Comparison of ENCODE assay signal across 28 cellular contexts in the genomic region with DNA sequence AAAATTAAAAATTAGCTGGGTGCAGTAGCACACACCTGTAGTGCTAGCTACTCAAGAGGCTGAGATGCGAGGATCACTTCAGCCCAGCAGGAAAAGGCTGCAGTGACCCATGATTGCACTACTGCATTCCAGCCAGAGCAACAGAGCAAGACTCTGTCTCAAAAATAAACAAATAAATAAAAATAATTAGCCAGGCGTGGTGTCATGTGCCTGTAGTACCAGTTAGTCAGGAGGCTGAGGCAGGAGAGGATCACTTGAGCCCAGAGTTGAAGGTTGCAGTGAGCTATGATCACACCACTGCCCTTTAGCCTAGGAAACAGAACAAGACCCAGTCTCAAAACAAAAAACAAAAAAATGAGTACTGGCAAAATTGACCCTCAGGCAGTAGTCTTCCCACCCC.
"Had no signal": no experiment of that assay in that cellular context is flagged by ENCODE, and none has a peak within 500 bp of the region (broad histone marks: within the 10 kb centered on the region; RNA-seq: fewer than 3 reads in every experiment).

No MANE protein-coding gene starts in this region.

- H3K27ac ChIP-seq: left ventricle myocardium inferior, neural progenitor cell, neutrophil, parathyroid adenoma, psoas muscle, right atrium auricular region, right lobe of liver, tibial nerve, upper lobe of left lung, vagina had no signal

- H3K4me2 ChIP-seq: neural progenitor cell, smooth muscle cell had no signal

- H3K36me3 ChIP-seq: left ventricle myocardium inferior, neural progenitor cell, neutrophil, right atrium auricular region, right lobe of liver, tibial nerve, upper lobe of left lung, vagina had no signal

- H3K9me3 ChIP-seq: left ventricle myocardium inferior, neutrophil, psoas muscle, right atrium auricular region, right lobe of liver, tibial nerve, upper lobe of left lung, vagina had no signal

- H3K79me2 ChIP-seq: parathyroid adenoma had no signal

- H3K4me3 ChIP-seq: left ventricle myocardium inferior, lung, neural progenitor cell, psoas muscle, right atrium auricular region, right lobe of liver, smooth muscle cell, tibial nerve, upper lobe of left lung, vagina had no signal

- ATAC-seq: left colon; natural killer cell; psoas muscle; right lobe of liver; stimulated activated memory B cell treated with anti-CD40 and anti-IgM and Interleukin-4, amounts not matched to agents 10 μg/mL and 1 μg/mL and 100 μg/mL, for 72 hours; stimulated activated naive CD8-positive, alpha-beta T cell treated with anti-CD3 and anti-CD28 coated beads, Interleukin-15, amount 100 ng/mL, for 72 hours had no signal

- H2AFZ ChIP-seq: neural progenitor cell had no signal

- DNase-seq: hippocampal formation; islet precursor cell; left colon; left ventricle myocardium inferior; mesendoderm; naive B cell; natural killer cell; nephron progenitor cell; occipital lobe; psoas muscle; right lobe of liver; stimulated activated CD4-positive, alpha-beta T cell treated with anti-CD3 and anti-CD28 coated beads, Interleukin-1b, Interleukin-23, amount 100 ng/mL, for 48 hours; stimulated activated CD4-positive, alpha-beta T cell treated with anti-CD3 and anti-CD28 coated beads, Interleukin-2, amount 100 ng/mL, for 48 hours; stimulated activated CD4-positive, alpha-beta T cell treated with anti-CD3 and anti-CD28 coated beads, Interleukin-4, amount 100 ng/mL, for 4 hours; stimulated activated CD8-positive, alpha-beta memory T cell treated with anti-CD3 and anti-CD28 coated beads, Interleukin-4, amount 100 ng/mL, for 48 hours; stimulated activated naive CD4-positive, alpha-beta T cell treated with Interleukin-2 at 50 U/mL for 16 hours; stimulated activated naive CD8-positive, alpha-beta T cell treated with anti-CD3 and anti-CD28 coated beads, Interleukin-15, amount 100 ng/mL, for 72 hours; substantia nigra; upper lobe of left lung had no signal

- H3K9ac ChIP-seq: neural progenitor cell, parathyroid adenoma had no signal

- H3K27me3 ChIP-seq: neural progenitor cell, neutrophil, right atrium auricular region, right lobe of liver, tibial nerve, upper lobe of left lung, vagina had no signal
